Comparison of ENCODE assay signal across 8 cellular contexts in genomic region chr17:76458580-76459490, GRCh38. TPM values are rescaled to one million over a fixed set of nuclear protein-coding genes. Genes with fewer than 3 reads are reported as not detected.
A peak's percentile ranks its signal among the peaks of the same experiment; 100 is the strongest.
DNase-seq lines count a peak whose midpoint lies in the region; FAIRE-seq and TF ChIP-seq lines count a peak whose summit lies in the region.

No MANE protein-coding gene starts in this region.

- H3K4me3 ChIP-seq in NT2/D1 (ENCODE audit: insufficient read length, low read depth) (no peak overlapping the region), endothelial cell of umbilical vein (replicated peaks in 1 of 3; ENCODE audit: insufficient read depth in 1 of 3, low read depth in 1 of 3, low read length in 3 of 3) (no peak overlapping the region)

- CTCF ChIA-PET in endothelial cell of umbilical vein (lab: Charles Lee) = interaction anchor here (0.5 to 9.3 kb wide), 49 partner anchors 8 to 597 kb away, joined by 3 to 319 read pairs (median 6); partner anchors contain the start of genes AANAT and PRCD

- H4K20me1 ChIP-seq in endothelial cell of umbilical vein (replicated peaks; ENCODE audit: control insufficient read depth, extremely low read depth, insufficient read depth, low read length) = no peaks in the 10 kb centered on the region

- in situ Hi-C loops in ACHN (cut with HindIII; ENCODE audit: low pct_ligation_motif_present, low pct_unique_long_range_greater_than_20kb, low sequenced_read_pairs) = no loop called here

- dilution Hi-C loops in endothelial cell of umbilical vein (cut with MboI; ENCODE audit: extremely low pct_ligation_motif_present, low sequenced_read_pairs) = no loop called here

- H3K9ac ChIP-seq in NT2/D1 (ENCODE audit: insufficient read length, low read depth) = no peak overlapping the region
- H3K9ac ChIP-seq in endothelial cell of umbilical vein (replicated peaks; ENCODE audit: extremely low read depth, insufficient read depth, low read length) = no peak overlapping the region

- H3K4me1 Mint-ChIP-seq in neural crest cell = no peaks in the 10 kb centered on the region

- no peak for TF ChIP-seq POLR2A in GM12892 (IDR thresholded peaks at IDR 0.05; ENCODE audit: low read depth, low read length)
- TF ChIP-seq POLR2A in endothelial cell of umbilical vein (IDR thresholded peaks at IDR 0.05; ENCODE audit: low read depth, low read length) = no peak

- no peak overlapping the region for H2AFZ ChIP-seq in endothelial cell of umbilical vein (ENCODE audit: low read depth, low read length)

- no peaks in the 10 kb centered on the region for H3K27me3 Mint-ChIP-seq in neural crest cell (ENCODE audit: low read depth)

- POLR2A ChIA-PET in endothelial cell of umbilical vein (lab: Charles Lee) = interaction anchor here (0.9 kb wide), 1 partner anchor 44 kb away, joined by 4 read pairs; no protein-coding TSS in a partner anchor

- no peak overlapping the region for H3K27ac Mint-ChIP-seq in neural crest cell (ENCODE audit: unreplicated experiment)

- no peaks in the 10 kb centered on the region for H3K9me1 ChIP-seq in endothelial cell of umbilical vein (replicated peaks; ENCODE audit: control insufficient read depth, extremely low read depth, insufficient read depth, low read length)

- no peaks in the 10 kb centered on the region for H3K36me3 Mint-ChIP-seq in neural crest cell (ENCODE audit: low read depth)

- DNase-seq in ACHN (peak; percentile 73), GM12892 (ENCODE audit: insufficient read length) (peak; percentile 60), NT2/D1 (ENCODE audit: low read depth, low spot score) (peak; percentile 52), endothelial cell of umbilical vein (ENCODE audit: low read depth, low spot score) (peak; percentile 54), neural crest cell (ENCODE audit: low read depth, low spot score) (peak; percentile 45), NCI-H128 (lab: John Stamatoyannopoulos, UW; ENCODE audit: unreplicated experiment) (no peak), KG1 (lab: John Stamatoyannopoulos, UW) (no peak), SKM-1 treated with dmso at 0.1 percent for 144 hours (lab: John Stamatoyannopoulos, UW; ENCODE audit: unreplicated experiment) (no peak)

- H3K9me3 ChIP-seq in NT2/D1 (ENCODE audit: insufficient read depth, low read length) (peaks cover 3% of the 10 kb centered on the region; the same call in 1 of the 2 replicates), endothelial cell of umbilical vein (replicated peaks; ENCODE audit: control insufficient read depth, insufficient read depth, low read length) (no peaks in the 10 kb centered on the region)

- peaks cover 21% of the 10 kb centered on the region for H3K4me1 ChIP-seq in NT2/D1 (ENCODE audit: insufficient read depth, insufficient read length)
- H3K4me1 ChIP-seq in endothelial cell of umbilical vein (ENCODE audit: control insufficient read depth, extremely low read depth, insufficient read depth, low read length) = no peaks in the 10 kb centered on the region

- H3K4me2 ChIP-seq in endothelial cell of umbilical vein (ENCODE audit: insufficient read depth, low read length) = no peak overlapping the region

- TF ChIP-seq CTCF in endothelial cell of umbilical vein (IDR thresholded peaks at IDR 0.05; ENCODE audit: extremely low read depth in 1 of 2, insufficient read depth in 1 of 2, low read depth in 1 of 2, low read length in 2 of 2) (peak; percentile 39 to 82), neural crest cell (conservative IDR thresholded peaks at IDR 0.05) (peak; percentile 48)

- peak; percentile 46 for FAIRE-seq in GM12892 (lab: Jason Lieb, UNC)
- FAIRE-seq in endothelial cell of umbilical vein (lab: Jason Lieb, UNC) = peak; percentile 77

- H3K27ac ChIP-seq in endothelial cell of umbilical vein (ENCODE audit: insufficient read depth, low read depth, low read length) = no peak overlapping the region

- intact Hi-C loops in endothelial cell of umbilical vein (cut with micrococcal nuclease) = loop anchor here (1.0 kb wide), 1 partner anchor 51 kb away; no protein-coding TSS in a partner anchor

- H3K9me3 Mint-ChIP-seq in neural crest cell = no peaks in the 10 kb centered on the region

- no peaks in the 10 kb centered on the region for H3K79me2 ChIP-seq in endothelial cell of umbilical vein (ENCODE audit: control insufficient read depth, insufficient read depth, low read length)

- H3K36me3 ChIP-seq in NT2/D1 (ENCODE audit: insufficient read depth, insufficient read length, low read length) = no peaks in the 10 kb centered on the region
- H3K36me3 ChIP-seq in endothelial cell of umbilical vein (ENCODE audit: control insufficient read depth in 2 of 2, extremely low read depth in 1 of 2, insufficient read depth in 2 of 2, low read length in 2 of 2) = no peaks in the 10 kb centered on the region

- H3K27me3 ChIP-seq in NT2/D1 (ENCODE audit: insufficient read depth, insufficient read length) (no peaks in the 10 kb centered on the region), endothelial cell of umbilical vein (ENCODE audit: control insufficient read depth in 2 of 2, insufficient read depth in 2 of 2, low read length in 2 of 2) (no peaks in the 10 kb centered on the region)

- no TSS peak for BruUV-seq in endothelial cell of umbilical vein (replicated peaks; lab: Mats Ljungman, UMichigan)

- peak overlapping the region; percentile 38 for H3K4me3 Mint-ChIP-seq in neural crest cell

TF ChIP-seq in endothelial cell of umbilical vein, 7 proteins besides CTCF, POLR2A, EP300 and RAD21:
- TF ChIP-seq POLR2AphosphoS5 (IDR thresholded peaks at IDR 0.05; ENCODE audit: insufficient read depth, low read depth, low read length) = no peak
- no peak for TF ChIP-seq MYC (IDR thresholded peaks at IDR 0.05; ENCODE audit: low read depth, low read length)
- no peak for TF ChIP-seq EZH2 (IDR thresholded peaks at IDR 0.05; ENCODE audit: borderline replicate concordance, low read depth, low read length, severe bottlenecking)
- TF ChIP-seq FOS (IDR thresholded peaks at IDR 0.05; ENCODE audit: borderline replicate concordance, insufficient read depth, low read length) = no peak
- TF ChIP-seq GATA2 (IDR thresholded peaks at IDR 0.05; ENCODE audit: insufficient read depth, insufficient read length, low read depth, low read length) = no peak

RNA-seq across cellular contexts. Expression of gene UBE2O, which starts 5.9 kb away (rescaled TPM):
- 13.2 TPM for polyA plus RNA-seq in GM12892 (2012; ENCODE audit: missing spikeins)
- total RNA-seq in endothelial cell of umbilical vein (32.8 and 34.1 TPM in 2 replicates), neural crest cell (70.0 and 71.4 TPM in 2 replicates)
- polyA plus RNA-seq in endothelial cell of umbilical vein = 12.1 and 13.9 TPM in 2 replicates
- 13.2 TPM in 2 replicates for polyA plus RNA-seq in endothelial cell of umbilical vein (2011; cell fraction: cytosol; rRNA removed)
- 36.1 and 37.2 TPM in 2 replicates for polyA plus RNA-seq in endothelial cell of umbilical vein (2011; cell fraction: nucleus; rRNA removed)
- polyA plus RNA-seq in endothelial cell of umbilical vein (2012) = 19.0 and 24.0 TPM in 2 replicates
- polyA minus RNA-seq in endothelial cell of umbilical vein = 82.5 and 92.5 TPM in 2 replicates
- polyA minus RNA-seq in endothelial cell of umbilical vein (2011; cell fraction: cytosol; rRNA and poly(A)+ RNA removed) = 17.1 TPM
- 18.1 and 19.6 TPM in 2 replicates for polyA minus RNA-seq in endothelial cell of umbilical vein (2011; cell fraction: nucleus; rRNA and poly(A)+ RNA removed)

RNA-seq across cellular contexts. Expression of gene AANAT, which starts 8.6 kb away (rescaled TPM):
- 0.34 TPM for polyA plus RNA-seq in GM12892 (2012; ENCODE audit: missing spikeins)
- not detected in 2 replicates for total RNA-seq in endothelial cell of umbilical vein
- polyA plus RNA-seq in endothelial cell of umbilical vein = not detected in 2 replicates
- 0.10 TPM in 1 of 2 replicates, not detected in the other for polyA plus RNA-seq in endothelial cell of umbilical vein (2011; cell fraction: cytosol; rRNA removed)
- polyA plus RNA-seq in endothelial cell of umbilical vein (2011; cell fraction: nucleus; rRNA removed) = not detected in 2 replicates
- polyA plus RNA-seq in endothelial cell of umbilical vein (2012) = not detected in 2 replicates
- not detected in 2 replicates for polyA minus RNA-seq in endothelial cell of umbilical vein
- not detected for polyA minus RNA-seq in endothelial cell of umbilical vein (2011; cell fraction: cytosol; rRNA and poly(A)+ RNA removed)
- not detected in 2 replicates for polyA minus RNA-seq in endothelial cell of umbilical vein (2011; cell fraction: nucleus; rRNA and poly(A)+ RNA removed)
- 0.39 TPM in 1 of 2 replicates, not detected in the other for total RNA-seq in neural crest cell

RNA-seq across cellular contexts. Expression of gene RHBDF2, which starts 42.4 kb away (rescaled TPM):
- polyA plus RNA-seq in GM12892 (2012; ENCODE audit: missing spikeins) = 16.3 TPM
- total RNA-seq in endothelial cell of umbilical vein (38.5 and 42.6 TPM in 2 replicates), neural crest cell (2.0 and 3.6 TPM in 2 replicates)
- 25.5 and 35.0 TPM in 2 replicates for polyA plus RNA-seq in endothelial cell of umbilical vein
- 14.3 and 17.0 TPM in 2 replicates for polyA plus RNA-seq in endothelial cell of umbilical vein (2011; cell fraction: cytosol; rRNA removed)
- polyA plus RNA-seq in endothelial cell of umbilical vein (2011; cell fraction: nucleus; rRNA removed) = 34.9 and 50.9 TPM in 2 replicates
- 28.8 and 49.4 TPM in 2 replicates for polyA plus RNA-seq in endothelial cell of umbilical vein (2012)
- polyA minus RNA-seq in endothelial cell of umbilical vein = 18.1 and 20.4 TPM in 2 replicates
- 4.5 TPM for polyA minus RNA-seq in endothelial cell of umbilical vein (2011; cell fraction: cytosol; rRNA and poly(A)+ RNA removed)
- polyA minus RNA-seq in endothelial cell of umbilical vein (2011; cell fraction: nucleus; rRNA and poly(A)+ RNA removed) = 16.7 and 35.6 TPM in 2 replicates

Comparison
In these comparisons a context has a peak if more than half of its experiments do, and no peak if none do; other contexts are left out.
1. DNase-seq: peak in ACHN (single experiment), GM12892 (single experiment), NT2/D1 (single experiment), endothelial cell of umbilical vein (single experiment) and neural crest cell (single experiment); none in NCI-H128 (single experiment), KG1 (single experiment) and SKM-1 treated with dmso at 0.1 percent for 144 hours (single experiment).